1 cellular context compared by ENCODE assay signal in genomic region chr18:75212626-75213110, GRCh38.
TF ChIP-seq lines count a peak whose summit lies in the region.

No MANE protein-coding gene starts in this region.

TF ChIP-seq in H1, 55 proteins besides CTCF, POLR2A, EP300 and RAD21 (continued from another document):
- peak; percentile 13 for TF ChIP-seq EZH2 (IDR thresholded peaks at IDR 0.05; ENCODE audit: low read depth, low read length, severe bottlenecking)
